ENCODE assay signal across 8 cellular contexts in the genomic region with DNA sequence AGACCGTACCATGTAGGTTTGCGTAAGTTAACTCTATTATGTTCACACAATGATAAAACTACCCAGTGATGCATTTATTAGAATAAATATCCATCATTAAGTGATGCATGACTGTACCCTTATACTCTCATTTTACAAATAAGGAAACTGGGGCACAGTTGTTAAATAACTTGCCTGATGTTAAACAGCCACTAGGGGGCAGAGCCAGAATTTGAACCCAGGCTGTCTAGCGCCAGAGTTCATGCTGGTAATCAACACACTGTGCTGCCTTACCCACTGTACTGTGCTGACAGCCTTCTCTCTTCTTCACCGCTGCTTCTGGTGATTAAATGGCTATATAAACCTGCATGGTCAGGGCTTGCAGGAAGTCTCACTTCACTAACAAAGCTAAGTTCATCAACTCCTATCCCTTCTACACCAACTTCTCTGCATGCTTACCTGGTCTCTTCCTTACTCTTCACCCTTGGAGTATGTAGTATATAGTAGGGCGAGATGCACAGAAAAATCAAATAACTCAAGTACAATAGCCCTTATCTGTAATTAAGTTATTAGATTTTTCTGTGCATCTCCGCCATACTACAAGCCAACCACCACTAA. TPM values are rescaled to one million over a fixed set of nuclear protein-coding genes. Genes with fewer than 3 reads are reported as not detected.
DNase-seq lines count a peak whose midpoint lies in the region; ATAC-seq and TF ChIP-seq lines count a peak whose summit lies in the region.

No MANE protein-coding gene starts in this region.

- peak; percentile 29 for DNase-seq in GM12864 (ENCODE audit: low read depth)
- DNase-seq in LHCN-M2 (ENCODE audit: low read depth): peak; percentile 29
- DNase-seq in activated CD4-positive, alpha-beta memory T cell treated with anti-CD3 and anti-CD28 coated beads, Interleukin-2, amount 10 ng/mL, durations not matched to agents 7 days and 5 days: peak; percentile 66
- no peak for DNase-seq in osteocyte (ENCODE audit: extremely low spot score, unreplicated experiment)
- DNase-seq in NCI-H187 (lab: John Stamatoyannopoulos, UW): no peak
- DNase-seq in NCI-H2196 treated with DMSO at 0.1 percent for 48 hours (lab: John Stamatoyannopoulos, UW; ENCODE audit: unreplicated experiment): no peak

- CTCF ChIA-PET in activated CD4-positive, alpha-beta memory T cell treated with anti-CD3 and anti-CD28 coated beads, Interleukin-2, amount 10 ng/mL, durations not matched to agents 7 days and 5 days (lab: Charles Lee): interaction anchor here (0.6 to 1.3 kb wide), 4 partner anchors 9 to 105 kb away, joined by 3 to 10 read pairs (median 3); no protein-coding TSS in a partner anchor

- H3K4me3 ChIP-seq in GM12864 (ENCODE audit: low read depth, low read length): no peak overlapping the region

- TF ChIP-seq CTCF in GM12864 (IDR thresholded peaks at IDR 0.05; ENCODE audit: low read depth, low read length, missing control alignments) (peak; percentile 81), osteocyte (IDR thresholded peaks at IDR 0.05) (peak; percentile 66)

- POLR2A ChIA-PET in activated CD4-positive, alpha-beta memory T cell treated with anti-CD3 and anti-CD28 coated beads, Interleukin-2, amount 10 ng/mL, durations not matched to agents 7 days and 5 days (lab: Charles Lee): no interaction called here

- H3K9me3 Mint-ChIP-seq in activated CD4-positive, alpha-beta memory T cell treated with anti-CD3 and anti-CD28 coated beads, Interleukin-2, amount 10 ng/mL, durations not matched to agents 7 days and 5 days: no peaks in the 10 kb centered on the region
- H3K9me3 Mint-ChIP-seq in osteocyte (ENCODE audit: unreplicated experiment): no peaks in the 10 kb centered on the region

- peaks cover 4% of the 10 kb centered on the region for H3K4me1 Mint-ChIP-seq in activated CD4-positive, alpha-beta memory T cell treated with anti-CD3 and anti-CD28 coated beads, Interleukin-2, amount 10 ng/mL, durations not matched to agents 7 days and 5 days
- no peaks in the 10 kb centered on the region for H3K4me1 Mint-ChIP-seq in osteocyte (ENCODE audit: unreplicated experiment)

- peak; percentile 37 for ATAC-seq in esophagus mucosa
- no peak for ATAC-seq in HG02798 (IDR thresholded peaks at IDR 0.05; ENCODE audit: poor library complexity, unreplicated experiment)

- H3K27me3 Mint-ChIP-seq in activated CD4-positive, alpha-beta memory T cell treated with anti-CD3 and anti-CD28 coated beads, Interleukin-2, amount 10 ng/mL, durations not matched to agents 7 days and 5 days: peaks cover 11% of the 10 kb centered on the region
- no peaks in the 10 kb centered on the region for H3K27me3 Mint-ChIP-seq in osteocyte (ENCODE audit: unreplicated experiment)

- H3K36me3 Mint-ChIP-seq in activated CD4-positive, alpha-beta memory T cell treated with anti-CD3 and anti-CD28 coated beads, Interleukin-2, amount 10 ng/mL, durations not matched to agents 7 days and 5 days (ENCODE audit: low read depth): peaks cover 7% of the 10 kb centered on the region
- no peaks in the 10 kb centered on the region for H3K36me3 Mint-ChIP-seq in osteocyte (ENCODE audit: unreplicated experiment)

- H3K27ac Mint-ChIP-seq in activated CD4-positive, alpha-beta memory T cell treated with anti-CD3 and anti-CD28 coated beads, Interleukin-2, amount 10 ng/mL, durations not matched to agents 7 days and 5 days: no peak overlapping the region
- no peak overlapping the region for H3K27ac Mint-ChIP-seq in osteocyte (ENCODE audit: unreplicated experiment)

- H3K4me3 Mint-ChIP-seq in activated CD4-positive, alpha-beta memory T cell treated with anti-CD3 and anti-CD28 coated beads, Interleukin-2, amount 10 ng/mL, durations not matched to agents 7 days and 5 days: no peak overlapping the region
- H3K4me3 Mint-ChIP-seq in osteocyte (ENCODE audit: unreplicated experiment): no peak overlapping the region

RNA-seq across cellular contexts. Expression of gene APPL2, which starts 43.6 kb away (rescaled TPM):
- total RNA-seq in LHCN-M2 (2014; rRNA removed): 36.9 and 41.6 TPM in 2 replicates
- polyA plus RNA-seq in LHCN-M2 (2012): 44.4 TPM
- 10 to 100 TPM; 32.2 to 34.2 TPM for total RNA-seq in activated CD4-positive, alpha-beta memory T cell treated with anti-CD3 and anti-CD28 coated beads, Interleukin-2, amount 10 ng/mL, durations not matched to agents 7 days and 5 days
- 27.0 TPM for total RNA-seq in esophagus mucosa
- total RNA-seq in osteocyte: 69.2 and 69.8 TPM in 2 replicates

RNA-seq across cellular contexts. Expression of gene C12orf75, which starts 50.9 kb away (rescaled TPM):
- total RNA-seq in LHCN-M2 (2014; rRNA removed) (238 and 300 TPM in 2 replicates), esophagus mucosa (49.7 TPM), osteocyte (157 and 169 TPM in 2 replicates)
- 174 TPM for polyA plus RNA-seq in LHCN-M2 (2012)
- 100 to 1,000 TPM; 288 to 312 TPM for total RNA-seq in activated CD4-positive, alpha-beta memory T cell treated with anti-CD3 and anti-CD28 coated beads, Interleukin-2, amount 10 ng/mL, durations not matched to agents 7 days and 5 days

Comparison
In these comparisons a context has a peak if more than half of its experiments do, and no peak if none do; other contexts are left out.
1. DNase-seq: peak in GM12864 (single experiment), LHCN-M2 (single experiment) and activated CD4-positive, alpha-beta memory T cell treated with anti-CD3 and anti-CD28 coated beads, Interleukin-2, amount 10 ng/mL, durations not matched to agents 7 days and 5 days (single experiment); none in osteocyte (single experiment), NCI-H187 (0 of 2) and NCI-H2196 treated with DMSO at 0.1 percent for 48 hours (single experiment).